8 cellular contexts compared by ENCODE assay signal in genomic region chr17:43846221-43846712, GRCh38. TPM values are rescaled to one million over a fixed set of nuclear protein-coding genes. Genes with fewer than 3 reads are reported as not detected.
DNase-seq lines count a peak whose midpoint lies in the region; ATAC-seq and TF ChIP-seq lines count a peak whose summit lies in the region.

No MANE protein-coding gene starts in this region.

- no peak overlapping the region for H3K56ac ChIP-seq in IMR-90 (ENCODE audit: extremely low read depth, insufficient read depth, low read length)

- H3K4me1 ChIP-seq in DOHH2 (ENCODE audit: control insufficient read depth, low read length), result no peaks in the 10 kb centered on the region
- H3K4me1 ChIP-seq in IMR-90 (ENCODE audit: control insufficient read depth, insufficient read depth, low read length), result no peaks in the 10 kb centered on the region
- H3K4me1 ChIP-seq in foreskin keratinocyte, result no peaks in the 10 kb centered on the region

- H4K20me1 ChIP-seq in DOHH2 (ENCODE audit: control insufficient read depth, insufficient read depth, low read depth, low read length) (no peaks in the 10 kb centered on the region), IMR-90 (ENCODE audit: insufficient read depth, low read length) (no peaks in the 10 kb centered on the region)

- H2BK5ac ChIP-seq in IMR-90 (ENCODE audit: low read depth, low read length, poor library complexity, severe bottlenecking), result no peak overlapping the region

- in situ Hi-C loops in IMR-90 (cut with MboI; ENCODE audit: low sequenced_read_pairs), result no loop called here

- H3K23ac ChIP-seq in IMR-90 (ENCODE audit: low read depth, low read length), result no peak overlapping the region

- TF ChIP-seq CTCF in DOHH2 (IDR thresholded peaks at IDR 0.05; ENCODE audit: low read depth, low read length, poor library complexity, severe bottlenecking) (peak; percentile 88), IMR-90 (conservative IDR thresholded peaks at IDR 0.05; ENCODE audit: low read depth, low read length) (peak; percentile 93), foreskin keratinocyte (conservative IDR thresholded peaks at IDR 0.05) (peak; percentile 90)

- intact Hi-C loops in IMR-90 (cut with micrococcal nuclease), result loop anchor here (1.0 to 5.0 kb wide), 3 partner anchors 64 to 152 kb away; partner anchors contain the start of gene CFAP97D1

- H3K18ac ChIP-seq in IMR-90 (ENCODE audit: low read depth, low read length), result no peak overlapping the region

- no peaks in the 10 kb centered on the region for H3K79me1 ChIP-seq in IMR-90 (ENCODE audit: low read depth in 1 of 2, low read length in 2 of 2)

- H3K79me2 ChIP-seq in DOHH2 (ENCODE audit: control insufficient read depth, low read length), result no peaks in the 10 kb centered on the region

- no peaks in the 10 kb centered on the region for H3K9me1 ChIP-seq in IMR-90 (ENCODE audit: insufficient read depth, low read length)

- no peak overlapping the region for H3K4ac ChIP-seq in IMR-90 (ENCODE audit: low read depth, low read length)

- CTCF ChIA-PET in IMR-90 (lab: Yijun Ruan, JAX), result interaction anchor here (0.6 to 1.5 kb wide), 12 partner anchors 10 to 362 kb away, joined by 3 to 21 read pairs (median 3); partner anchors contain the start of genes DHX8 and DUSP3

- peak overlapping the region; percentile 15 for H2AFZ ChIP-seq in IMR-90 (replicated peaks; ENCODE audit: low read length, poor library complexity)

- dilution Hi-C loops in IMR-90 (cut with HindIII; ENCODE audit: low sequenced_read_pairs, unreplicated experiment), result no loop called here

- H3K14ac ChIP-seq in IMR-90 (replicated peaks; ENCODE audit: low read depth, low read length), result no peak overlapping the region

- H3F3A ChIP-seq in DOHH2 (ENCODE audit: control insufficient read depth, insufficient read depth), result no peaks in the 10 kb centered on the region

- H3K9me3 ChIP-seq in DOHH2 (ENCODE audit: control insufficient read depth, insufficient read depth, low read length) (no peaks in the 10 kb centered on the region), IMR-90 (ENCODE audit: control insufficient read depth, insufficient read depth, low read length) (no peaks in the 10 kb centered on the region)

- TF ChIP-seq RAD21 in IMR-90 (IDR thresholded peaks at IDR 0.05; ENCODE audit: low read length), result peak; percentile 82

- no peak overlapping the region for H4K8ac ChIP-seq in IMR-90 (ENCODE audit: low read depth in 2 of 2, low read length in 2 of 2)

- 25% methylated on average over 2 of the region's 13 CpGs; no CpG with 5 or more reads in 1 of the 2 experiments for WGBS in IMR-90 (ENCODE audit: extremely low coverage in 2 of 2, insufficient read length in 1 of 2), 2 experiments

- no peak overlapping the region for H2AK5ac ChIP-seq in IMR-90 (ENCODE audit: low read depth, low read length)

- no peak for TF ChIP-seq POLR2A in IMR-90 (IDR thresholded peaks at IDR 0.05; ENCODE audit: low read depth, low read length)

- H3K4me2 ChIP-seq in DOHH2 (ENCODE audit: low read length), result no peak overlapping the region
- no peak overlapping the region for H3K4me2 ChIP-seq in IMR-90 (ENCODE audit: low read depth, low read length)

- H3K36me3 ChIP-seq in DOHH2 (ENCODE audit: control insufficient read depth, low read length) (no peaks in the 10 kb centered on the region), IMR-90 (ENCODE audit: control insufficient read depth, insufficient read depth, low read length) (no peaks in the 10 kb centered on the region)

- H3K27me3 ChIP-seq in DOHH2 (ENCODE audit: control insufficient read depth, low read length), result no peaks in the 10 kb centered on the region; the same call in 1 of the 2 replicates
- peaks cover 26% of the 10 kb centered on the region for H3K27me3 ChIP-seq in IMR-90 (ENCODE audit: control insufficient read depth, insufficient read depth, low read length)
- H3K27me3 ChIP-seq in foreskin keratinocyte, result peaks cover 32% of the 10 kb centered on the region

- DNase-seq in IMR-90, result peak; percentile 58
- peak; percentile 71 for DNase-seq in RPMI8226
- DNase-seq in activated T-helper 9 cell treated with anti-CD3 and anti-CD28 coated beads, Interleukin-2, amount 50 U/mL, for 16 hours (ENCODE audit: low read depth), result peak; percentile 64
- peak in 1 of 2 donors; percentile 20 for DNase-seq in foreskin keratinocyte
- peak in 51 of 56 donors; percentile 14 to 88 (median 61) for DNase-seq in nucleus accumbens (lab: John Stamatoyannopoulos, UW)
- DNase-seq in superior temporal gyrus (ENCODE audit: extremely low spot score), result peak; percentile 84

- H3K4me3 ChIP-seq in DOHH2 (ENCODE audit: low read length) (no peak overlapping the region), IMR-90 (ENCODE audit: insufficient read depth, low read depth, low read length) (no peak overlapping the region)

- BruUV-seq in IMR-90 (replicated peaks; lab: Mats Ljungman, UMichigan), result no TSS peak

- no peaks in the 10 kb centered on the region for H3K9me2 ChIP-seq in DOHH2 (replicated peaks; ENCODE audit: control insufficient read depth, low read length)

- ATAC-seq in IMR-90 (ENCODE audit: low read depth), result peak; percentile 100
- peak; percentile 80 for ATAC-seq in foreskin keratinocyte
- no peak for ATAC-seq in HG02759 (IDR thresholded peaks at IDR 0.05; ENCODE audit: unreplicated experiment)

- H2AK9ac ChIP-seq in IMR-90 (replicated peaks; ENCODE audit: low read depth, low read length, poor library complexity), result no peak overlapping the region

- H4K91ac ChIP-seq in IMR-90 (ENCODE audit: insufficient read depth, low read depth, low read length), result no peak overlapping the region

- H4K5ac ChIP-seq in IMR-90 (ENCODE audit: low read depth, low read length), result no peak overlapping the region

- H3K27ac ChIP-seq in DOHH2 (ENCODE audit: low read depth, low read length) (no peak overlapping the region), IMR-90 (ENCODE audit: insufficient read depth, low read length) (no peak overlapping the region), foreskin keratinocyte (no peak overlapping the region)

- H2BK120ac ChIP-seq in IMR-90 (ENCODE audit: low read depth, low read length), result no peak overlapping the region

- H2BK20ac ChIP-seq in IMR-90 (ENCODE audit: low read depth, low read length), result no peak overlapping the region

- POLR2A ChIA-PET in IMR-90 (lab: Charles Lee; ENCODE audit: unreplicated experiment), result no interaction called here

- H2BK15ac ChIP-seq in IMR-90 (ENCODE audit: low read depth, low read length), result no peak overlapping the region

- no peak overlapping the region for H3K9ac ChIP-seq in IMR-90 (ENCODE audit: low read depth, low read length)

TF ChIP-seq in IMR-90, 13 proteins besides CTCF, POLR2A, EP300 and RAD21:
- TF ChIP-seq BHLHE40 (IDR thresholded peaks at IDR 0.05; ENCODE audit: low read depth, low read length) (no peak), MAZ (IDR thresholded peaks at IDR 0.05; ENCODE audit: borderline replicate concordance, low read depth, low read length) (peak; percentile 48; the same call in 1 of the 2 replicates), SMC3 (IDR thresholded peaks at IDR 0.05; ENCODE audit: low read depth, low read length) (peak; percentile 84)

RNA-seq across cellular contexts. Expression of gene CD300LG, which starts 0.7 kb away (rescaled TPM):
- total RNA-seq in IMR-90 (2012; rRNA removed) (not detected in 2 replicates), foreskin keratinocyte (not detected in 2 replicates)
- polyA plus RNA-seq in IMR-90 (2012; rRNA removed) (not detected in 2 replicates), foreskin keratinocyte (not detected in 2 replicates)
- polyA plus RNA-seq in IMR-90 (2012; cell fraction: cytosol; rRNA removed), result not detected in 2 replicates
- not detected in 2 replicates for polyA plus RNA-seq in IMR-90 (2012; cell fraction: nucleus; rRNA removed; ENCODE audit: low replicate concordance)

RNA-seq across cellular contexts. Expression of gene MPP3, which starts 13.3 kb away (rescaled TPM):
- 5.0 and 5.7 TPM in 2 replicates for total RNA-seq in IMR-90 (2012; rRNA removed)
- 10.7 and 11.9 TPM in 2 replicates for polyA plus RNA-seq in IMR-90 (2012; rRNA removed)
- polyA plus RNA-seq in IMR-90 (2012; cell fraction: cytosol; rRNA removed), result 3.3 and 4.3 TPM in 2 replicates
- 69.8 and 88.1 TPM in 2 replicates for polyA plus RNA-seq in IMR-90 (2012; cell fraction: nucleus; rRNA removed; ENCODE audit: low replicate concordance)
- 7.7 and 9.0 TPM in 2 replicates for total RNA-seq in foreskin keratinocyte
- polyA plus RNA-seq in foreskin keratinocyte, result 4.1 and 5.5 TPM in 2 replicates
